2 cellular contexts compared by ENCODE assay signal in the genomic region with DNA sequence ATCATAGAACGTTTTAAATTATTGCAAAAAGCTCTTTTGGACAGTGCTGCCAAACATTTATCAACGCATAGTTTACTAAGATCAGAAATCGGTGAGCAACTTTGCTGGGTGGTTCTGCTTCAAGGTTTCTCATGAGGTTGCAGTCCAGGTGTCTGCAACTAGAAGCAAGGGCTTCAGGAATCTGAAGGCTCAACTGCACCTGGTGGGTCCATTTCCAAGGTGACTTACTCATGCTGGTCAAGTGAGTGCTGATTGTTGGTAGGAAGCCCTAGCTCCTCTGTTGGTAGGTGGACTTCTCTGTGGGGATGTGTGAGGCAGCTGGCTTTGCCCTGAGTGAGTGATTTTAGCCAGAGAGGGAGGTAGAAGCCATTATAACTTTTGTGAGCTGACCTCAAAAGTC.
A peak's percentile ranks its signal among the peaks of the same experiment; 100 is the strongest.
TF ChIP-seq lines count a peak whose summit lies in the region.

No MANE protein-coding gene starts in this region.

TF ChIP-seq in HepG2, 621 proteins besides CTCF, POLR2A, EP300 and RAD21:
- TF ChIP-seq RBM22 (optimal IDR thresholded peaks at IDR 0.05; ENCODE audit: low read length) (peak; percentile 34), ZFP90 (CRISPR knock-in tag; IDR thresholded peaks at IDR 0.05; ENCODE audit: borderline replicate concordance) (no peak)

TF ChIP-seq in K562, 482 proteins besides CTCF, POLR2A, EP300 and RAD21:
- no peak for TF ChIP-seq YY1 (IDR thresholded peaks at IDR 0.05; ENCODE audit: borderline replicate concordance in 1 of 3, control insufficient read depth in 1 of 3, extremely low read depth in 1 of 3, insufficient read depth in 3 of 3, insufficient read length in 1 of 3, insufficient replicate concordance in 2 of 3, low read depth in 1 of 3, low read length in 2 of 3)
- TF ChIP-seq, protein P1, sequence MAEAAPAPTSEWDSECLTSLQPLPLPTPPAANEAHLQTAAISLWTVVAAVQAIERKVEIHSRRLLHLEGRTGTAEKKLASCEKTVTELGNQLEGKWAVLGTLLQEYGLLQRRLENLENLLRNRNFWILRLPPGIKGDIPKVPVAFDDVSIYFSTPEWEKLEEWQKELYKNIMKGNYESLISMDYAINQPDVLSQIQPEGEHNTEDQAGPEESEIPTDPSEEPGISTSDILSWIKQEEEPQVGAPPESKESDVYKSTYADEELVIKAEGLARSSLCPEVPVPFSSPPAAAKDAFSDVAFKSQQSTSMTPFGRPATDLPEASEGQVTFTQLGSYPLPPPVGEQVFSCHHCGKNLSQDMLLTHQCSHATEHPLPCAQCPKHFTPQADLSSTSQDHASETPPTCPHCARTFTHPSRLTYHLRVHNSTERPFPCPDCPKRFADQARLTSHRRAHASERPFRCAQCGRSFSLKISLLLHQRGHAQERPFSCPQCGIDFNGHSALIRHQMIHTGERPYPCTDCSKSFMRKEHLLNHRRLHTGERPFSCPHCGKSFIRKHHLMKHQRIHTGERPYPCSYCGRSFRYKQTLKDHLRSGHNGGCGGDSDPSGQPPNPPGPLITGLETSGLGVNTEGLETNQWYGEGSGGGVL (CRISPR knock-in tag; IDR thresholded peaks at IDR 0.05): no peak
